In the genomic region with DNA sequence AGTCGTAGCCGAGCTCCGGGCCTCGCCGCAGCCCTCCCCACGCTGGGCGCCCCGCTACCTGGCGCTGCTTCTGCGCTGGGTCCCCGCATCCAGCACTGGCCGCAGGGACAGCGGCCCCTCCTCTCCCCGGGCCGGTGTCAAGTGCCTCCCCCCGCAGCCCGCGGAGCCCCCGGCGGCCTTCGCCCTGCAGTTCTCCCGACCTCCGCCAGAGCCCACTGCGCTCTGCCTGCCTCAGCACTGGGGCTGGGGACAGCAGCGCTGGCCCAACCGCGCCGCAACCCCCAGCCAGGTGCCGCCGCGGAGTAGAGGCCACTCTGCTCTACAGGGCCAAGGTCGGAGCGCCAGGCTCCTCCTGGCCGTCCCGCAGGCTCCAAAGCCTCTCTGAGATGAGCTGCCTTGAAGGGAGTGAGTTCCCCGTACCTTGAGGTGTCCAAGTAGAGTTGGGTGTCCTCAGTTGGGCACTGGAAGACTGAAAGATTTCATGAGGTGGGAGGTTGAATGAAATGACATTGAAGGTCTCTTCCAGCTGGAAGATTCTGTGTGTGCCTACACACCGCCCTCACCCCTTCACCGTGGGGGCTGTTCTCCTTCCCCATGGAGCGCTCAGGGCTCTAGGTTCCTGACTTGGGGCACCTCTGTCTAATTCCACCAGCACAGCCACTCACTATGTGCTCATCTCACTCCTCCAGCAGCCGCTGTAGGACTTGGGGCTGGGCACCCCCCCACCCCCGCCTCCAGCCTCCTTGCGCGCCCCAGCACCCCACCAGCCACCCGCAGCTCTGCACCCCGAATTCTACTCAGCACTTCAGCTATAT, we compare ENCODE assay signal across 8 cellular contexts. TPM values are rescaled to one million over a fixed set of nuclear protein-coding genes. Genes with fewer than 3 reads are reported as not detected.
DNase-seq lines count a peak whose midpoint lies in the region; ATAC-seq, FAIRE-seq and TF ChIP-seq lines count a peak whose summit lies in the region.

No MANE protein-coding gene starts in this region.

- no peaks in the 10 kb centered on the region for H3K9me3 ChIP-seq in Loucy (ENCODE audit: insufficient read depth, low read depth, low read length)
- no peaks in the 10 kb centered on the region for H3K9me3 ChIP-seq in SK-N-SH
- H3K9me3 ChIP-seq in osteoblast (ENCODE audit: low read depth, low read length) = no peaks in the 10 kb centered on the region
- H3K9me3 ChIP-seq in thoracic aorta = no peaks in the 10 kb centered on the region

- peak overlapping the region; percentile 72 for H3K4me3 ChIP-seq in Loucy (ENCODE audit: low read length, poor library complexity, severe bottlenecking)
- H3K4me3 ChIP-seq in SK-N-SH (ENCODE audit: low read depth in 2 of 2, low read length in 1 of 2) = peak overlapping the region; percentile 82 to 87
- H3K4me3 ChIP-seq in osteoblast (ENCODE audit: insufficient read depth, low read length) = peak overlapping the region; percentile 71
- peak overlapping the region; percentile 78 for H3K4me3 ChIP-seq in thoracic aorta

- 28% methylated on average over 33 of the region's 45 CpGs for WGBS in SK-N-SH (ENCODE audit: low lambda C conversion rate)

- H3K4me3 Mint-ChIP-seq in activated naive CD8-positive, alpha-beta T cell = peak overlapping the region; percentile 79

- H3K36me3 ChIP-seq in Loucy (ENCODE audit: insufficient read depth, low read length) (no peaks in the 10 kb centered on the region), SK-N-SH (replicated peaks in 1 of 2; ENCODE audit: control insufficient read depth in 1 of 2, insufficient read depth in 2 of 2, low read length in 1 of 2) (no peaks in the 10 kb centered on the region), osteoblast (ENCODE audit: insufficient read depth, low read length) (no peaks in the 10 kb centered on the region), thoracic aorta (no peaks in the 10 kb centered on the region)

- TF ChIP-seq EP300 in SK-N-SH (IDR thresholded peaks at IDR 0.05; ENCODE audit: borderline replicate concordance in 1 of 2, low read depth in 1 of 2, low read length in 1 of 2) = peak in 1 of 2 experiments; percentile 38; a peak in 1 of 4 replicates

- POLR2A ChIA-PET in SK-N-SH (lab: Yijun Ruan, JAX) = interaction anchor here (1.0 to 1.4 kb wide), 3 partner anchors 28 to 47 kb away, joined by 3 read pairs; no protein-coding TSS in a partner anchor

- H3K4me2 ChIP-seq in Loucy (ENCODE audit: low read depth, low read length, poor library complexity, severe bottlenecking) (peak overlapping the region; percentile 61), SK-N-SH (peak overlapping the region; percentile 76), osteoblast (ENCODE audit: insufficient read depth, low read length) (peak overlapping the region; percentile 81)

- peak overlapping the region; percentile 72 for H3K27ac Mint-ChIP-seq in activated naive CD8-positive, alpha-beta T cell

- H3K79me2 ChIP-seq in Loucy (ENCODE audit: insufficient read depth, low read length) = peaks cover 15% of the 10 kb centered on the region; the same call in 1 of the 2 replicates
- H3K79me2 ChIP-seq in SK-N-SH (ENCODE audit: insufficient read depth) = peaks cover 5% of the 10 kb centered on the region; the same call in 1 of the 2 replicates
- peaks cover 3% of the 10 kb centered on the region for H3K79me2 ChIP-seq in osteoblast (ENCODE audit: insufficient read depth, low read length)

- DNase-seq in GM03348 (ENCODE audit: low spot score) (peak; percentile 95), H54 (ENCODE audit: insufficient read length, low spot score) (peak; percentile 72), SK-N-SH (peak; percentile 99), Right ventricle myocardium inferior (ENCODE audit: missing footprints) (peak; percentile 89), osteoblast (ENCODE audit: insufficient read length, low spot score, missing footprints) (peak; percentile 100), thoracic aorta (ENCODE audit: low spot score) (no peak)

- no peak for FAIRE-seq in H54 (lab: Jason Lieb, UNC)

- TF ChIP-seq RAD21 in SK-N-SH (IDR thresholded peaks at IDR 0.05; ENCODE audit: low read length) = peak; percentile 83

- peaks cover 2% of the 10 kb centered on the region for H3K36me3 Mint-ChIP-seq in activated naive CD8-positive, alpha-beta T cell

- TF ChIP-seq CTCF in Loucy (conservative IDR thresholded peaks at IDR 0.05; ENCODE audit: low read length) (peak; percentile 81), SK-N-SH (IDR thresholded peaks at IDR 0.05) (peak; percentile 84), osteoblast (IDR thresholded peaks at IDR 0.05; ENCODE audit: extremely low read depth, low read depth, low read length) (peak; percentile 67), thoracic aorta (IDR thresholded peaks at IDR 0.05) (peak; percentile 99)

- no peaks in the 10 kb centered on the region for H3K9me3 Mint-ChIP-seq in activated naive CD8-positive, alpha-beta T cell (ENCODE audit: low read depth)

- CTCF ChIA-PET in SK-N-SH (lab: Yijun Ruan, JAX) = interaction anchor here (0.5 to 5.5 kb wide), 43 partner anchors 9 to 362 kb away, joined by 3 to 60 read pairs (median 4); no protein-coding TSS in a partner anchor

- H3K9ac ChIP-seq in Loucy (ENCODE audit: low read depth, low read length, poor library complexity, severe bottlenecking) = no peak overlapping the region
- H3K9ac ChIP-seq in SK-N-SH = no peak overlapping the region

- H3K27me3 ChIP-seq in Loucy (ENCODE audit: insufficient read depth, low read length, poor library complexity, severe bottlenecking) (no peaks in the 10 kb centered on the region), SK-N-SH (ENCODE audit: insufficient read depth) (no peaks in the 10 kb centered on the region), osteoblast (ENCODE audit: insufficient read depth, low read length) (no peaks in the 10 kb centered on the region), thoracic aorta (replicated peaks; ENCODE audit: insufficient read depth) (no peaks in the 10 kb centered on the region)

- H3K27ac ChIP-seq in SK-N-SH (ENCODE audit: low read depth in 2 of 2, low read length in 1 of 2) (peak overlapping the region in 1 of 2 experiments; percentile 93; a peak in 2 of 4 replicates), osteoblast (ENCODE audit: low read depth, low read length) (no peak overlapping the region), thoracic aorta (peak overlapping the region in 1 of 2 donors; percentile 48)

- ATAC-seq in Right ventricle myocardium inferior (peak; percentile 86), thoracic aorta (ENCODE audit: insufficient number of reproducible peaks, low FRiP score, low read depth) (peak; percentile 67)

- TF ChIP-seq POLR2A in H54 (IDR thresholded peaks at IDR 0.05; ENCODE audit: low read depth, low read length) = no peak

- intact Hi-C loops in Right ventricle myocardium inferior (cut with DNase I) = loop anchor here (1.0 to 5.0 kb wide), 5 partner anchors 34 to 90 kb away; no protein-coding TSS in a partner anchor

- H3K27me3 Mint-ChIP-seq in activated naive CD8-positive, alpha-beta T cell = no peaks in the 10 kb centered on the region

- H3K4me1 ChIP-seq in Loucy (ENCODE audit: insufficient read depth, low read length, poor library complexity, severe bottlenecking) (peaks cover 12% of the 10 kb centered on the region), SK-N-SH (ENCODE audit: control insufficient read depth in 1 of 2, insufficient read depth in 2 of 2, low read depth in 1 of 2, low read length in 1 of 2) (peaks cover 10 to 35% of the 10 kb centered on the region in 2 experiments; a peak in 2 of 4 replicates), osteoblast (ENCODE audit: insufficient read depth, low read length) (peaks cover 5% of the 10 kb centered on the region), thoracic aorta (ENCODE audit: control insufficient read depth in 1 of 2, low read depth in 2 of 2) (peaks cover 16 to 28% of the 10 kb centered on the region in 2 donors)

- H2AFZ ChIP-seq in Loucy (ENCODE audit: low read length) = peak overlapping the region; percentile 63; the same call in 1 of the 2 replicates
- H2AFZ ChIP-seq in SK-N-SH (ENCODE audit: low read depth) = no peak overlapping the region
- peak overlapping the region; percentile 41 for H2AFZ ChIP-seq in osteoblast (ENCODE audit: low read length)

- H3K9me2 ChIP-seq in Loucy (replicated peaks; ENCODE audit: low read depth, low read length) = no peaks in the 10 kb centered on the region
- H3K9me2 ChIP-seq in SK-N-SH = no peaks in the 10 kb centered on the region

- H4K20me1 ChIP-seq in Loucy (ENCODE audit: insufficient read depth, low read length, poor library complexity, severe bottlenecking) (peaks cover 8% of the 10 kb centered on the region), SK-N-SH (ENCODE audit: insufficient read depth) (peaks cover 26% of the 10 kb centered on the region), osteoblast (ENCODE audit: insufficient read depth, low read length) (peaks cover 20% of the 10 kb centered on the region)

- H3K4me1 Mint-ChIP-seq in activated naive CD8-positive, alpha-beta T cell (ENCODE audit: low read depth) = peaks cover 39% of the 10 kb centered on the region

- no peaks in the 10 kb centered on the region for H3F3A ChIP-seq in Loucy (ENCODE audit: low read depth)
- no peaks in the 10 kb centered on the region for H3F3A ChIP-seq in SK-N-SH (replicated peaks; ENCODE audit: insufficient read depth)

TF ChIP-seq in SK-N-SH, 30 proteins besides CTCF, POLR2A, EP300 and RAD21 (continues in another document):
- TF ChIP-seq, protein P1, sequence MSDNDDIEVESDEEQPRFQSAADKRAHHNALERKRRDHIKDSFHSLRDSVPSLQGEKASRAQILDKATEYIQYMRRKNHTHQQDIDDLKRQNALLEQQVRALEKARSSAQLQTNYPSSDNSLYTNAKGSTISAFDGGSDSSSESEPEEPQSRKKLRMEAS (IDR thresholded peaks at IDR 0.05; ENCODE audit: low read depth) = no peak; the same call in 1 of the 2 replicates
- TF ChIP-seq MXI1 (IDR thresholded peaks at IDR 0.05; ENCODE audit: low read depth, low read length) (peak; percentile 25; the same call in 1 of the 2 replicates), GATA2 (CRISPR knock-in tag; IDR thresholded peaks at IDR 0.05) (0 out of 2 replicates have a peak, but pooled peaks have one; percentile 15)
- TF ChIP-seq, protein P2, sequence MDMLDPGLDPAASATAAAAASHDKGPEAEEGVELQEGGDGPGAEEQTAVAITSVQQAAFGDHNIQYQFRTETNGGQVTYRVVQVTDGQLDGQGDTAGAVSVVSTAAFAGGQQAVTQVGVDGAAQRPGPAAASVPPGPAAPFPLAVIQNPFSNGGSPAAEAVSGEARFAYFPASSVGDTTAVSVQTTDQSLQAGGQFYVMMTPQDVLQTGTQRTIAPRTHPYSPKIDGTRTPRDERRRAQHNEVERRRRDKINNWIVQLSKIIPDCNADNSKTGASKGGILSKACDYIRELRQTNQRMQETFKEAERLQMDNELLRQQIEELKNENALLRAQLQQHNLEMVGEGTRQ (IDR thresholded peaks at IDR 0.05; ENCODE audit: borderline replicate concordance, low read depth, low read length) = no peak

RNA-seq across cellular contexts. Expression of a gene that starts 0.9 kb away (rescaled TPM):
- 5.5 and 5.6 TPM in 2 replicates for polyA plus RNA-seq in SK-N-SH (2012; rRNA removed)
- 2.3 and 2.6 TPM in 2 replicates for polyA plus RNA-seq in SK-N-SH (2012; cell fraction: cytosol; rRNA removed)
- polyA plus RNA-seq in SK-N-SH (2012; cell fraction: nucleus; rRNA removed) = 18.6 and 20.2 TPM in 2 replicates
- 18.6 TPM for total RNA-seq in Right ventricle myocardium inferior
- total RNA-seq in osteoblast = 14.7 and 18.5 TPM in 2 replicates
- total RNA-seq in thoracic aorta = 10 to 100 TPM; 17.7 to 24.3 TPM
